Comparison of ENCODE assay signal across 9 cellular contexts in the genomic region with DNA sequence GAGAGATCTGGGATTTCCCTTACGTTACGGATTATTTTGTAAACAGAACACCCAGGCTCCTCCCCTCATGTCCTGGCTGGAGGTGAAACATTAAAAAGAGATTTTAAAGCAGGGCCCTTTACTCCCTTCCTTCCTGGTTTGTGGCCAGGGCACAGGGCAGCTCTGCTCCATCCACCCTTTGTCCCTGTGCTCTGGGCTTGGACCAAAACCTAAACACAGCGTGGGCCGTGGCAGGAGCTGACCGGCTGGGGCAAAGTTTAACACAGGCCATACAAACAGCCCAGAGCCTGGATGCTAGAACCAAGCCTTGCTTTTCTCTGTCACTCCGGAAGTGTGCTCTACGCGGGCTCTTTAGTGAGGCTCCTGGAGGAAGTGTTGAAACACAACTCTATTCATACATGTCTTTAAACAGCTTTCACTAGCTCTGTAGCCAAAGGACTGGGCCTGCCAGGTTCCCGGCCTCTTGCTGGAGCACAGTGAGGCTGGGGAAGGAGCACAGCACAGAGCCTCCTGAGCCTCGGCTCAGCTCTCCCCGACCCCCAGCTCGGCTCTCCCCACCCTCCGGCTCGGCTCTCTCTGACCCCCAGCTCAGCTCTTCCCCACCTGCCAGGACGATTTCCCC.
DNase-seq lines count a peak whose midpoint lies in the region; ATAC-seq and TF ChIP-seq lines count a peak whose summit lies in the region.
"Had no signal": no experiment of that assay in that cellular context is flagged by ENCODE, and none has a peak within 500 bp of the region (broad histone marks: within the 10 kb centered on the region; RNA-seq: fewer than 3 reads in every experiment).

No MANE protein-coding gene starts in this region.

- H3K9me3 Mint-ChIP-seq in activated T-cell treated with anti-CD3 and anti-CD28 coated beads, Interleukin-2, amount 50 U/mL, for 72 hours: no peaks in the 10 kb centered on the region
- H3K9me3 Mint-ChIP-seq: memory B cell had no signal

- H3K27me3 ChIP-seq in heart right ventricle (peaks cover 0 to 4% (median 0%) of the 10 kb centered on the region in 7 donors), skeletal muscle tissue (ENCODE audit: control insufficient read depth in 3 of 3, insufficient read depth in 3 of 3, low read length in 3 of 3) (peaks cover 3 to 15% (median 9%) of the 10 kb centered on the region in 3 donors), foreskin keratinocyte (peaks cover 3% of the 10 kb centered on the region)

- DNase-seq in HT-29 (ENCODE audit: low spot score): peak; percentile 57
- DNase-seq in activated T-cell treated with anti-CD3 and anti-CD28 coated beads, Interleukin-2, amount 50 U/mL, for 72 hours: peak; percentile 36 to 51
- peak; percentile 50 to 67 for DNase-seq in heart right ventricle
- no peak for DNase-seq in NCI-H1417 (lab: John Stamatoyannopoulos, UW)
- DNase-seq in T1000 (lab: John Stamatoyannopoulos, UW): no peak
- DNase-seq in foreskin keratinocyte: no peak

- H3K27me3 Mint-ChIP-seq in activated T-cell treated with anti-CD3 and anti-CD28 coated beads, Interleukin-2, amount 50 U/mL, for 72 hours (ENCODE audit: low read depth): no peaks in the 10 kb centered on the region

- H3K4me3 Mint-ChIP-seq in activated T-cell treated with anti-CD3 and anti-CD28 coated beads, Interleukin-2, amount 50 U/mL, for 72 hours: peak overlapping the region; percentile 78 to 86
- H3K4me3 Mint-ChIP-seq: memory B cell had no signal

- TF ChIP-seq CTCF in heart right ventricle (IDR thresholded peaks at IDR 0.05) (no peak), foreskin keratinocyte (conservative IDR thresholded peaks at IDR 0.05) (no peak)

- H3K4me1 ChIP-seq in heart right ventricle (peaks cover 0 to 52% (median 40%) of the 10 kb centered on the region in 9 donors), skeletal muscle tissue (ENCODE audit: control insufficient read depth in 3 of 3, insufficient read depth in 3 of 3, low read length in 3 of 3) (peaks cover 12 to 24% (median 16%) of the 10 kb centered on the region in 3 donors), foreskin keratinocyte (no peaks in the 10 kb centered on the region)

- 46 to 60% methylated on average over 15 of the region's 15 CpGs for whole genome bisulfite sequencing in heart right ventricle, 2 donors

- H3K4me1 Mint-ChIP-seq in activated T-cell treated with anti-CD3 and anti-CD28 coated beads, Interleukin-2, amount 50 U/mL, for 72 hours (ENCODE audit: low read depth): peaks cover 41% of the 10 kb centered on the region

- peak overlapping the region in 1 of 3 donors; percentile 45 for H3K9ac ChIP-seq in skeletal muscle tissue (ENCODE audit: low read depth in 1 of 3, low read length in 3 of 3)

- intact Hi-C loops in heart right ventricle (cut with DNase I): loop anchor here in 1 of 10 donors (1.0 to 5.0 kb wide), 2 partner anchors 44 to 64 kb away; no protein-coding TSS in a partner anchor

- peaks cover 2 to 3% of the 10 kb centered on the region in 2 donors for H3K36me3 Mint-ChIP-seq in activated T-cell treated with anti-CD3 and anti-CD28 coated beads, Interleukin-2, amount 50 U/mL, for 72 hours (ENCODE audit: insufficient read depth in 2 of 2)
- H3K36me3 Mint-ChIP-seq: memory B cell had no signal

- ATAC-seq in activated T-cell treated with anti-CD3 and anti-CD28 coated beads, Interleukin-2, amount 50 U/mL, for 72 hours (replicated peaks in 1 of 2): peak; percentile 84 to 93
- ATAC-seq in heart right ventricle (peak; percentile 81 to 92 (median 90)), HG03520 (IDR thresholded peaks at IDR 0.05; ENCODE audit: unreplicated experiment) (no peak), foreskin keratinocyte (no peak)

- H3K9me3 ChIP-seq in heart right ventricle (no peaks in the 10 kb centered on the region), skeletal muscle tissue (ENCODE audit: control insufficient read depth in 3 of 3, low read length in 3 of 3) (no peaks in the 10 kb centered on the region)

- peak overlapping the region; percentile 3 to 90 (median 79) for H3K27ac ChIP-seq in heart right ventricle
- peak overlapping the region; percentile 51 for H3K27ac ChIP-seq in skeletal muscle tissue (ENCODE audit: low read depth, low read length)
- no peak overlapping the region for H3K27ac ChIP-seq in foreskin keratinocyte

- peak overlapping the region; percentile 100 for H3K27ac Mint-ChIP-seq in activated T-cell treated with anti-CD3 and anti-CD28 coated beads, Interleukin-2, amount 50 U/mL, for 72 hours
- H3K27ac Mint-ChIP-seq: memory B cell had no signal

- H3K4me3 ChIP-seq in heart right ventricle: peak overlapping the region in 2 of 10 donors; percentile 5 to 20
- no peak overlapping the region for H3K4me3 ChIP-seq in skeletal muscle tissue (ENCODE audit: low read length in 3 of 3)

- peaks cover 0 to 22% (median 0%) of the 10 kb centered on the region in 9 donors for H3K36me3 ChIP-seq in heart right ventricle
- H3K36me3 ChIP-seq in skeletal muscle tissue (ENCODE audit: control insufficient read depth in 3 of 3, insufficient read depth in 3 of 3, low read length in 3 of 3): no peaks in the 10 kb centered on the region

Comparison
In these comparisons a context has a peak if more than half of its experiments do, and no peak if none do; other contexts are left out.
1. DNase-seq: peak in HT-29 (single experiment), activated T-cell treated with anti-CD3 and anti-CD28 coated beads, Interleukin-2, amount 50 U/mL, for 72 hours (2 of 2) and heart right ventricle (2 of 2); none in NCI-H1417 (0 of 3), T1000 (single experiment) and foreskin keratinocyte (0 of 2).
2. ATAC-seq: peak in activated T-cell treated with anti-CD3 and anti-CD28 coated beads, Interleukin-2, amount 50 U/mL, for 72 hours (2 of 2) and heart right ventricle (8 of 8); none in HG03520 (single experiment) and foreskin keratinocyte (single experiment).